ENCODE assay signal across 18 cellular contexts in the genomic region with DNA sequence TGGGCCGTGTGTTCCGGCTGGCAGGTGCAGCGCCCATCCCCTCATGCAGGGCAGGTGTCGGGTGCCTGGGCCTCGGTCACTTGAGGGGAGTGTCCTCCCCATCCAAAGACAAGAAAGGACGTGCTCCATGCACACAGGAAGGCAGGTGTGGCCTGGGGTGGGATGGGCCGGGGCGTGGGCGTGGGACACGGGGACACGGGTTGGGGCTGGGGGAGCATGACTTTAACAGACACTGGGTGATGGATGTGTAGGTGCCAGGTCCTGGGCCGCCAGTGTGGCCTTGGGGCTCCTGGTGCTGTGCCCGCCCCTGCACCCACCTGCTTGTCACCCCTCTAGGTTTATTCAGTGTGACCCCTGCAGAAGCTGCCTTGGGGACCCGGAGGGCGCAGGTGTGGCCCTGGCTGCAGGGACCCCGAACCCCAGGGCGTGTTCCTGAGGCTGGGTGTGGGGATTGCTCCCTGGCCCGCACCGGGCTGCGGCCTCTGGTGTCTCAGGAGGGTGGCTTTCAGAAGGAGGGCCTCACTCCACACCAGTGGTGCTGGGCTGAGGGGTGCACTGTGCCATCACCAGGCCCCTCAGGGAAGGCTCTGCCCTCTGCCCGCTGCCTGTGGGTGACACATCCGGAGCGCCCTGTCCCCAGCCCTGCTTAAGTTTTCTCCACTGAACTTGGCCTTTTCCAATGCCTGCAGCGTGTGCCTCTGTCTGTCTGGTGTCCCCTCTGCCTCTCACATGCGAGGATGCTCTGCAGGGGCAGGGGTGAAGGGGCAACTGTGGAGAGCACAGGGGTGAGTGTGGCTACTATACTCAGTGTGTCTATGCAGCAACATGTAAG. TPM values are rescaled to one million over a fixed set of nuclear protein-coding genes. Genes with fewer than 3 reads are reported as not detected.
DNase-seq lines count a peak whose midpoint lies in the region; ATAC-seq and TF ChIP-seq lines count a peak whose summit lies in the region.
"Had no signal": no experiment of that assay in that cellular context is flagged by ENCODE, and none has a peak within 500 bp of the region (broad histone marks: within the 10 kb centered on the region; RNA-seq: fewer than 3 reads in every experiment).

No MANE protein-coding gene starts in this region.

- intact Hi-C loops in natural killer cell (cut with micrococcal nuclease) = no loop called here
- intact Hi-C loops in aorta (cut with DNase I) = no loop called here
- intact Hi-C loops in CD4-positive, alpha-beta T cell (cut with DNase I, micrococcal nuclease) = no loop called here

- POLR2A ChIA-PET in CD4-positive, alpha-beta T cell (lab: Charles Lee) = no interaction called here

- CTCF ChIA-PET in CD4-positive, alpha-beta T cell (lab: Charles Lee) = no interaction called here

- peaks cover 6 to 12% of the 10 kb centered on the region in 2 donors for H3K4me1 Mint-ChIP-seq in natural killer cell treated with Interleukin-12 subunit alpha and Interleukin-12 subunit beta and Interleukin-15 and Interleukin-18, amount 100 ng/mL, for 72 hours (ENCODE audit: low read depth in 2 of 2)
- H3K4me1 Mint-ChIP-seq in natural killer cell (peaks cover 7 to 13% of the 10 kb centered on the region in 2 donors), mesothelial cell of epicardium (peaks cover 13% of the 10 kb centered on the region)
- peaks cover 7% of the 10 kb centered on the region for H3K4me1 Mint-ChIP-seq in CD4-positive, alpha-beta T cell (ENCODE audit: low read depth)

- DNase-seq in DMS153 (lab: John Stamatoyannopoulos, UW) (peak; percentile 36), DMS153 treated with DMSO at 0.1 percent for 48 hours (lab: John Stamatoyannopoulos, UW; ENCODE audit: unreplicated experiment) (no peak), natural killer cell (no peak), osteoblast (ENCODE audit: insufficient read length, low spot score, missing footprints) (peak; percentile 69), aorta (peak; percentile 29 to 67), mesothelial cell of epicardium (ENCODE audit: low spot score in 2 of 2, unreplicated experiment in 2 of 2) (no peak)
- DNase-seq in natural killer cell treated with Interleukin-12 subunit alpha and Interleukin-12 subunit beta and Interleukin-15 and Interleukin-18, amount 100 ng/mL, for 72 hours (ENCODE audit: low spot score) = no peak
- DNase-seq in CD4-positive, alpha-beta T cell = no peak
- DNase-seq: CD4-positive, alpha-beta memory T cell; GF-D8; MV-4-11; NCI-H1436; NCI-H2029; NCI-H2171 had no signal

- H3K27ac Mint-ChIP-seq in natural killer cell treated with Interleukin-12 subunit alpha and Interleukin-12 subunit beta and Interleukin-15 and Interleukin-18, amount 100 ng/mL, for 72 hours = no peak overlapping the region
- no peak overlapping the region for H3K27ac Mint-ChIP-seq in natural killer cell
- no peak overlapping the region for H3K27ac Mint-ChIP-seq in mesothelial cell of epicardium
- H3K27ac Mint-ChIP-seq in CD4-positive, alpha-beta T cell = no peak overlapping the region
- H3K27ac Mint-ChIP-seq: B cell; CD4-positive, alpha-beta memory T cell had no signal

- peaks cover 8% of the 10 kb centered on the region for H3K4me1 ChIP-seq in osteoblast (ENCODE audit: insufficient read depth, low read length)
- H3K4me1 ChIP-seq in aorta (ENCODE audit: control insufficient read depth in 1 of 2, insufficient read depth in 2 of 2, low read length in 2 of 2) = no peaks in the 10 kb centered on the region

- no peaks in the 10 kb centered on the region for H3K79me2 ChIP-seq in osteoblast (ENCODE audit: insufficient read depth, low read length)

- H3K27ac ChIP-seq in osteoblast (ENCODE audit: low read depth, low read length) = no peak overlapping the region
- H3K27ac ChIP-seq in aorta (ENCODE audit: low read depth in 1 of 2, low read length in 2 of 2) = no peak overlapping the region
- no peak overlapping the region for H3K27ac ChIP-seq in CD4-positive, alpha-beta T cell (ENCODE audit: low read depth, low read length)
- H3K27ac ChIP-seq: 22Rv1 had no signal

- ATAC-seq in natural killer cell treated with Interleukin-12 subunit alpha and Interleukin-12 subunit beta and Interleukin-15 and Interleukin-18, amount 100 ng/mL, for 72 hours = peak; percentile 43
- ATAC-seq in natural killer cell (no peak), aorta (ENCODE audit: low FRiP score) (no peak)
- ATAC-seq in CD4-positive, alpha-beta T cell (ENCODE audit: poor library complexity) = no peak
- ATAC-seq: HCT116, K562 had no signal

- H3K9me3 Mint-ChIP-seq in natural killer cell treated with Interleukin-12 subunit alpha and Interleukin-12 subunit beta and Interleukin-15 and Interleukin-18, amount 100 ng/mL, for 72 hours = no peaks in the 10 kb centered on the region
- no peaks in the 10 kb centered on the region for H3K9me3 Mint-ChIP-seq in natural killer cell
- no peaks in the 10 kb centered on the region for H3K9me3 Mint-ChIP-seq in mesothelial cell of epicardium
- H3K9me3 Mint-ChIP-seq in CD4-positive, alpha-beta T cell = no peaks in the 10 kb centered on the region
- H3K9me3 Mint-ChIP-seq: CD4-positive, alpha-beta memory T cell had no signal

- peaks cover 34 to 51% of the 10 kb centered on the region in 2 donors for H3K27me3 Mint-ChIP-seq in natural killer cell treated with Interleukin-12 subunit alpha and Interleukin-12 subunit beta and Interleukin-15 and Interleukin-18, amount 100 ng/mL, for 72 hours
- H3K27me3 Mint-ChIP-seq in natural killer cell (ENCODE audit: low read depth in 2 of 2) (peaks cover 42 to 45% of the 10 kb centered on the region in 2 donors), mesothelial cell of epicardium (ENCODE audit: low read depth) (peaks cover 41% of the 10 kb centered on the region)
- H3K27me3 Mint-ChIP-seq in CD4-positive, alpha-beta T cell = peaks cover 61% of the 10 kb centered on the region

- H3K4me3 ChIP-seq in osteoblast (ENCODE audit: insufficient read depth, low read length) = no peak overlapping the region
- no peak overlapping the region for H3K4me3 ChIP-seq in aorta (ENCODE audit: low read length in 2 of 2)
- H3K4me3 ChIP-seq: K562 had no signal

- WGBS in aorta, 2 donors = 93% methylated on average over 25 of the region's 25 CpGs

- TF ChIP-seq CTCF in natural killer cell (IDR thresholded peaks at IDR 0.05) (no peak), osteoblast (IDR thresholded peaks at IDR 0.05; ENCODE audit: extremely low read depth, low read depth, low read length) (no peak), mesothelial cell of epicardium (IDR thresholded peaks at IDR 0.05; ENCODE audit: unreplicated experiment) (no peak)
- TF ChIP-seq CTCF in CD4-positive, alpha-beta T cell (IDR thresholded peaks at IDR 0.05) = no peak

- H3K9me3 ChIP-seq in osteoblast (ENCODE audit: low read depth, low read length) = no peaks in the 10 kb centered on the region
- H3K9me3 ChIP-seq in aorta (ENCODE audit: control insufficient read depth, low read length) = no peaks in the 10 kb centered on the region
- no peaks in the 10 kb centered on the region for H3K9me3 ChIP-seq in CD4-positive, alpha-beta T cell (ENCODE audit: control insufficient read depth, low read length)

- no peaks in the 10 kb centered on the region for H3K36me3 ChIP-seq in osteoblast (ENCODE audit: insufficient read depth, low read length)
- no peaks in the 10 kb centered on the region for H3K36me3 ChIP-seq in aorta (ENCODE audit: control insufficient read depth in 1 of 2, insufficient read depth in 2 of 2, low read length in 1 of 2)

- no peak overlapping the region for H3K4me2 ChIP-seq in osteoblast (ENCODE audit: insufficient read depth, low read length)

- H3K4me3 Mint-ChIP-seq in natural killer cell treated with Interleukin-12 subunit alpha and Interleukin-12 subunit beta and Interleukin-15 and Interleukin-18, amount 100 ng/mL, for 72 hours = no peak overlapping the region
- H3K4me3 Mint-ChIP-seq in natural killer cell (no peak overlapping the region), mesothelial cell of epicardium (no peak overlapping the region)
- no peak overlapping the region for H3K4me3 Mint-ChIP-seq in CD4-positive, alpha-beta T cell
- H3K4me3 Mint-ChIP-seq: B cell; CD4-positive, alpha-beta memory T cell had no signal

- H2AFZ ChIP-seq in osteoblast (ENCODE audit: low read length) = no peak overlapping the region

- H3K27me3 ChIP-seq in osteoblast (ENCODE audit: insufficient read depth, low read length) (peaks cover 36% of the 10 kb centered on the region), aorta (ENCODE audit: control insufficient read depth in 1 of 2, insufficient read depth in 2 of 2, low read length in 1 of 2) (no peaks in the 10 kb centered on the region)
- H3K27me3 ChIP-seq in CD4-positive, alpha-beta T cell (ENCODE audit: control insufficient read depth, insufficient read depth, low read length) = peaks cover 37% of the 10 kb centered on the region

- H3K36me3 Mint-ChIP-seq in natural killer cell treated with Interleukin-12 subunit alpha and Interleukin-12 subunit beta and Interleukin-15 and Interleukin-18, amount 100 ng/mL, for 72 hours = no peaks in the 10 kb centered on the region
- H3K36me3 Mint-ChIP-seq in natural killer cell (no peaks in the 10 kb centered on the region), mesothelial cell of epicardium (no peaks in the 10 kb centered on the region)
- no peaks in the 10 kb centered on the region for H3K36me3 Mint-ChIP-seq in CD4-positive, alpha-beta T cell (ENCODE audit: low read depth)

- peaks cover 2% of the 10 kb centered on the region for H4K20me1 ChIP-seq in osteoblast (ENCODE audit: insufficient read depth, low read length)

RNA-seq across cellular contexts. Expression of a gene that starts 5.2 kb away (rescaled TPM):
- 1 to 10 TPM; 1.3 to 2.2 TPM for total RNA-seq in natural killer cell treated with Interleukin-12 subunit alpha and Interleukin-12 subunit beta and Interleukin-15 and Interleukin-18, amount 100 ng/mL, for 72 hours
- total RNA-seq in natural killer cell (1 to 10 TPM in 2 of 3 donors, under 1 TPM in 1; 0.38 to 3.0 (median 1.0) TPM), osteoblast (1.8 and 2.9 TPM in 2 replicates), aorta (10 to 100 TPM; 36.6 to 67.3 TPM), mesothelial cell of epicardium (1.1 to 1.7 TPM (median 1.6 TPM) in 3 replicates)
- 1 to 10 TPM in 1 of 2 donors, under 1 TPM in 1; 0.63 to 4.3 TPM for polyA plus RNA-seq in aorta
- total RNA-seq in CD4-positive, alpha-beta T cell = 1 to 10 TPM; 1.0 to 1.2 TPM

Comparison
In these comparisons a context has a peak if more than half of its experiments do, and no peak if none do; other contexts are left out.
1. DNase-seq: peak in DMS153 (single experiment), osteoblast (single experiment) and aorta (2 of 2); none in DMS153 treated with DMSO at 0.1 percent for 48 hours (single experiment), natural killer cell treated with Interleukin-12 subunit alpha and Interleukin-12 subunit beta and Interleukin-15 and Interleukin-18, amount 100 ng/mL, for 72 hours (single experiment), natural killer cell (single experiment), mesothelial cell of epicardium (0 of 2) and CD4-positive, alpha-beta T cell (0 of 10).
2. ATAC-seq: peak in natural killer cell treated with Interleukin-12 subunit alpha and Interleukin-12 subunit beta and Interleukin-15 and Interleukin-18, amount 100 ng/mL, for 72 hours (2 of 2); none in natural killer cell (0 of 3), aorta (single experiment) and CD4-positive, alpha-beta T cell (single experiment).